8 cellular contexts compared by ENCODE assay signal in the genomic region with DNA sequence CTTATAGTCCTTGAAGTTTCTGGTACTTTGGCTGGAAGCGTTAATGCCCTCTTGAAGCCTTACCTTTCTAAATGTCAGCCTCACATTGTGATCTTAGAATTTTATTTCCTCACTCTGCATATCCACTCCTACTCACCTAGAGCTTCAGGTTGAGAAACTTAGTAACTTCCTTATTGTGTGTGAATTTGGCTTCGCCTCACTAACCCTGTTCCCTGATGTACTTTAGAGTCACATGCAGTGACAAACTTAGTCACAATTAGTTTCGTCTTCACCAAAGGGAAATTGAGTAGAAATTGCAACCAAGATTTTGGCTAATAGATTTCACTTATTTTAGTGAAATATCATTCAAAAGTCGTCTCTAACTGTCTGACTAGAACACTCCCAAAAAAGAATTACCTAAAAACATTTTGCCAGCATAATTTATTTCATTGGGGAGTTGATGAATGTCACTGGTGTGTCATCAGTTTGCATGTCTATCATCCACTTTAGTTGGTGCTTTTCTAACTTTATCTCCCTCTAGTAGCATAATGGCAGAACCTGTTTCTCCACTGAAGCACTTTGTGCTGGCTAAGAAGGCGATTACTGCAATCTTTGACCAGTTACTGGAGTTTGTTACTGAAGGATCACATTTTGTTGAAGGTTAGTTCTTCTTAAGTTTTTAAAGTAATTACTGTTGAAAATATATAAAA. TPM values are rescaled to one million over a fixed set of nuclear protein-coding genes. Genes with fewer than 3 reads are reported as not detected.
DNase-seq lines count a peak whose midpoint lies in the region; ATAC-seq and TF ChIP-seq lines count a peak whose summit lies in the region.

No MANE protein-coding gene starts in this region.

- H3K27me3 ChIP-seq in HUES6 (ENCODE audit: control insufficient read depth, insufficient read depth, low read length), result no peaks in the 10 kb centered on the region
- H3K27me3 ChIP-seq in ascending aorta, result no peaks in the 10 kb centered on the region
- no peaks in the 10 kb centered on the region for H3K27me3 ChIP-seq in right lobe of liver

- no peak for TF ChIP-seq POLR2A in right lobe of liver (IDR thresholded peaks at IDR 0.05)

- 25% methylated on average over 5 of the region's 5 CpGs for WGBS in right lobe of liver (ENCODE audit: insufficient coverage, low coverage, low lambda C conversion rate, missing lambda C conversion rate)
- WGBS in urinary bladder, result 40% methylated on average over 5 of the region's 5 CpGs

- ATAC-seq in GM21447 (IDR thresholded peaks at IDR 0.05; ENCODE audit: unreplicated experiment) (peak; percentile 69), right lobe of liver (peak in 1 of 4 donors; percentile 12)

- intact Hi-C loops in ascending aorta (cut with DNase I), result loop anchor here (5.0 kb wide), 1 partner anchor 104 kb away; a partner anchor contains a TSS
- intact Hi-C loops in right lobe of liver (cut with DNase I), result no loop called here

- H3K9me3 ChIP-seq in HUES6 (ENCODE audit: control insufficient read depth, insufficient read depth, low read depth, low read length) (no peaks in the 10 kb centered on the region), ascending aorta (no peaks in the 10 kb centered on the region), right lobe of liver (no peaks in the 10 kb centered on the region)

- DNase-seq in ascending aorta (ENCODE audit: low spot score in 2 of 2) (no peak), right lobe of liver (no peak), H4 (ENCODE audit: low spot score) (no peak), foreskin melanocyte (no peak)

- H3K4me1 ChIP-seq in HUES6 (ENCODE audit: control insufficient read depth, insufficient read depth, low read length), result peaks cover 5% of the 10 kb centered on the region; the same call in 1 of the 2 replicates
- peaks cover 7 to 20% of the 10 kb centered on the region in 2 donors for H3K4me1 ChIP-seq in ascending aorta
- peaks cover 0 to 9% (median 0%) of the 10 kb centered on the region in 4 donors for H3K4me1 ChIP-seq in right lobe of liver
- H3K4me1 ChIP-seq in urinary bladder (ENCODE audit: insufficient read depth), result peaks cover 1% of the 10 kb centered on the region

- no peak overlapping the region for H3K27ac ChIP-seq in HUES6 (ENCODE audit: low read depth, low read length)
- H3K27ac ChIP-seq in ascending aorta, result peak overlapping the region; percentile 82 to 90
- no peak overlapping the region for H3K27ac ChIP-seq in right lobe of liver
- H3K27ac ChIP-seq in urinary bladder (ENCODE audit: low read depth), result no peak overlapping the region

- TF ChIP-seq CTCF in ascending aorta (IDR thresholded peaks at IDR 0.05) (no peak), right lobe of liver (IDR thresholded peaks at IDR 0.05) (no peak)

- H3K36me3 ChIP-seq in HUES6 (ENCODE audit: control insufficient read depth, insufficient read depth, low read length), result peaks cover 27% of the 10 kb centered on the region
- peaks cover 4 to 22% of the 10 kb centered on the region in 2 donors for H3K36me3 ChIP-seq in ascending aorta
- peaks cover 0 to 22% (median 5%) of the 10 kb centered on the region in 4 donors for H3K36me3 ChIP-seq in right lobe of liver
- H3K36me3 ChIP-seq in urinary bladder (ENCODE audit: insufficient read depth), result peaks cover 8% of the 10 kb centered on the region

- peak overlapping the region; percentile 95 for H3K4me3 ChIP-seq in GM08714 (ENCODE audit: low read length)
- peak overlapping the region; percentile 75 for H3K4me3 ChIP-seq in HUES6 (ENCODE audit: low read depth, low read length)
- peak overlapping the region; percentile 75 to 93 for H3K4me3 ChIP-seq in ascending aorta
- peak overlapping the region; percentile 71 to 83 (median 75) for H3K4me3 ChIP-seq in right lobe of liver
- H3K4me3 ChIP-seq in urinary bladder (ENCODE audit: low read depth, low read length), result peak overlapping the region; percentile 90

- peak overlapping the region; percentile 60 for H3K9ac ChIP-seq in HUES6 (ENCODE audit: low read length)

RNA-seq across cellular contexts. Expression of a gene that starts 1.0 kb away (rescaled TPM):
- total RNA-seq in ascending aorta (25.1 TPM), right lobe of liver (10 to 100 TPM; 12.2 to 24.6 (median 20.3) TPM), urinary bladder (107 TPM)
- 18.5 TPM for polyA plus RNA-seq in urinary bladder
- 24.1 and 42.5 TPM in 2 replicates for total RNA-seq in H4 (2014; rRNA removed; shearing (Covaris generic))

RNA-seq across cellular contexts. Expression of a gene that starts 25.6 kb away (rescaled TPM):
- 21.4 TPM for total RNA-seq in ascending aorta
- 10 to 100 TPM; 12.0 to 20.7 (median 14.7) TPM for total RNA-seq in right lobe of liver
- 89.6 TPM for total RNA-seq in urinary bladder
- polyA plus RNA-seq in urinary bladder, result 36.8 TPM
- total RNA-seq in H4 (2014; rRNA removed; shearing (Covaris generic)), result 71.2 and 76.8 TPM in 2 replicates

Comparison
In these comparisons a context has a peak if more than half of its experiments do, and no peak if none do; other contexts are left out.
1. H3K27ac ChIP-seq: peak in ascending aorta (2 of 2); none in HUES6 (single experiment), right lobe of liver (0 of 3) and urinary bladder (single experiment).
2. Peak in every context shown above with its lines, with median percentiles within 50 percentile points of each other: H3K4me3 ChIP-seq.